Comparison of ENCODE assay signal across 21 cellular contexts in genomic region chr22:27097933-27098332, GRCh38.
DNase-seq lines count a peak whose midpoint lies in the region; ATAC-seq, FAIRE-seq and TF ChIP-seq lines count a peak whose summit lies in the region.
"Had no signal": no experiment of that assay in that cellular context is flagged by ENCODE, and none has a peak within 500 bp of the region (broad histone marks: within the 10 kb centered on the region; RNA-seq: fewer than 3 reads in every experiment).

No MANE protein-coding gene starts in this region.

- H3K9ac ChIP-seq in K562 (ENCODE audit: insufficient read depth in 1 of 2, low read depth in 2 of 2, low read length in 2 of 2) = no peak overlapping the region

- no peak overlapping the region for H3K4me2 ChIP-seq in K562 (ENCODE audit: insufficient read depth, low read length)

- BruUV-seq in K562 (replicated peaks; lab: Mats Ljungman, UMichigan) = no TSS peak

- TF ChIP-seq POLR2A in K562 (conservative IDR thresholded peaks at IDR 0.05) = no peak
- TF ChIP-seq POLR2A in GM18505 (IDR thresholded peaks at IDR 0.05; ENCODE audit: borderline replicate concordance, extremely low read depth, insufficient read depth, insufficient read length) = no peak

- TF ChIP-seq RAD21 in K562 (CRISPR knock-in tag; conservative IDR thresholded peaks at IDR 0.05 in 1 of 2, IDR thresholded peaks at IDR 0.05 in 1 of 2) = no peak

- no peak overlapping the region for H2AFZ ChIP-seq in K562 (ENCODE audit: low read depth, low read length)

- WGBS in K562 (ENCODE audit: insufficient coverage, low coverage, missing lambda C conversion rate) = 0% methylated on average over 2 of the region's 2 CpGs

- intact Hi-C loops in K562 (cut with micrococcal nuclease) = no loop called here

- H3K9me3 ChIP-seq in K562 (replicated peaks; ENCODE audit: control insufficient read depth, insufficient read depth, low read depth, low read length) = no peaks in the 10 kb centered on the region; the same call in 1 of the 2 replicates
- H3K9me3 ChIP-seq: HAP-1 had no signal

- ATAC-seq in K562 (no peak), GM18505 (IDR thresholded peaks at IDR 0.05; ENCODE audit: unreplicated experiment) (no peak)

- POLR2A ChIA-PET in K562 (lab: Yijun Ruan, JAX) = no interaction called here

- H4K20me1 ChIP-seq in K562 (replicated peaks; ENCODE audit: control insufficient read depth, insufficient read depth, low read length) = no peaks in the 10 kb centered on the region

- H3K27me3 ChIP-seq in K562 (ENCODE audit: control insufficient read depth in 2 of 2, insufficient read depth in 2 of 2, low read length in 2 of 2) = no peaks in the 10 kb centered on the region; a peak in 1 of 5 replicates

- in situ Hi-C loops in ACHN (cut with HindIII; ENCODE audit: low pct_ligation_motif_present, low pct_unique_long_range_greater_than_20kb, low sequenced_read_pairs) (no loop called here), K562 (cut with MboI) (no loop called here)

- TF ChIP-seq CTCF in K562 (IDR thresholded peaks at IDR 0.05 in 2 of 3, conservative IDR thresholded peaks at IDR 0.05 in 1 of 3; ENCODE audit: insufficient read depth in 2 of 3, low read depth in 1 of 3, low read length in 3 of 3) = no peak

- no peak for TF ChIP-seq EP300 in K562 (IDR thresholded peaks at IDR 0.05; ENCODE audit: low read length)

- DNase-seq in ACHN = peak; percentile 33
- peak; percentile 38 for DNase-seq in LoVo (ENCODE audit: low spot score)
- DNase-seq in K562 (ENCODE audit: extremely low read depth in 1 of 4, low spot score in 3 of 4) = no peak
- DNase-seq in islet precursor cell = peak; percentile 69
- no peak for DNase-seq in DMS79 (lab: John Stamatoyannopoulos, UW)
- no peak for DNase-seq in NCI-H2107 treated with DMSO at 0.1 percent for 48 hours (lab: John Stamatoyannopoulos, UW; ENCODE audit: unreplicated experiment)
- no peak for DNase-seq in activated effector memory CD4-positive, alpha-beta T cell treated with anti-CD3 and anti-CD28 coated beads, Interleukin-2, amount 50 U/mL, for 16 hours
- DNase-seq: COR-L47; EL; MV-4-11; NCI-H1417; NCI-H1930; NCI-H2171; NCI-H446 treated with DMSO at 0.1 percent for 48 hours; NK-92 treated with Interleukin-12 subunit alpha and Interleukin-12 subunit beta, amount 100 ng/mL, for 24 hours; OCI-M1 had no signal

- no peak for FAIRE-seq in K562 (lab: Jason Lieb, UNC)
- FAIRE-seq: A204.1, GM19239 had no signal

- H3K4me3 ChIP-seq in K562 = no peak overlapping the region
- H3K4me3 ChIP-seq: HAP-1 had no signal

- H3K79me2 ChIP-seq in K562 (ENCODE audit: control insufficient read depth, insufficient read depth, low read length) = no peaks in the 10 kb centered on the region

- no peaks in the 10 kb centered on the region for H3K36me3 ChIP-seq in K562 (ENCODE audit: control insufficient read depth, insufficient read depth, low read length)
- H3K36me3 ChIP-seq: HAP-1 had no signal

- no peaks in the 10 kb centered on the region for H3K9me1 ChIP-seq in K562 (ENCODE audit: control insufficient read depth, insufficient read depth, low read length)

- CTCF ChIA-PET in K562 (lab: Yijun Ruan, JAX; ENCODE audit: low intra/inter-chr PET ratio) = no interaction called here

- no peak overlapping the region for H3K27ac ChIP-seq in K562 (ENCODE audit: extremely low read depth, low read depth, low read length)
- H3K27ac ChIP-seq: RWPE1 had no signal

- no peaks in the 10 kb centered on the region for H3K4me1 ChIP-seq in K562 (replicated peaks in 1 of 2; ENCODE audit: control insufficient read depth in 2 of 2, insufficient read depth in 2 of 2, low read length in 2 of 2)
- H3K4me1 ChIP-seq: HAP-1 had no signal

TF ChIP-seq in K562, 482 proteins besides CTCF, POLR2A, EP300 and RAD21:
- TF ChIP-seq AFF1 (IDR thresholded peaks at IDR 0.05; ENCODE audit: low read depth in 1 of 2, partially characterized antibody in 2 of 2) (no peak), NFIC (IDR thresholded peaks at IDR 0.05) (peak; percentile 46; the same call in 1 of the 2 replicates)

Comparison
In these comparisons a context has a peak if more than half of its experiments do, and no peak if none do; other contexts are left out.
1. DNase-seq: peak in ACHN (single experiment), LoVo (single experiment) and islet precursor cell (single experiment); none in K562 (0 of 4), DMS79 (single experiment), NCI-H2107 treated with DMSO at 0.1 percent for 48 hours (single experiment) and activated effector memory CD4-positive, alpha-beta T cell treated with anti-CD3 and anti-CD28 coated beads, Interleukin-2, amount 50 U/mL, for 16 hours (single experiment).